ENCODE assay signal across 8 cellular contexts in genomic region chr12:2179953-2180736, GRCh38.
DNase-seq lines count a peak whose midpoint lies in the region; ATAC-seq, FAIRE-seq and TF ChIP-seq lines count a peak whose summit lies in the region.

No MANE protein-coding gene starts in this region.

- H2BK120ac ChIP-seq in IMR-90 (ENCODE audit: low read depth, low read length): peak overlapping the region; percentile 94

- peak overlapping the region; percentile 83 for H3K23ac ChIP-seq in IMR-90 (ENCODE audit: low read depth, low read length)

- peak overlapping the region; percentile 68 for H3K27ac ChIP-seq in IMR-90 (ENCODE audit: insufficient read depth, low read length)
- peak overlapping the region; percentile 78 to 79 for H3K27ac ChIP-seq in coronary artery
- H3K27ac ChIP-seq in lower lobe of right lung: peak overlapping the region; percentile 50
- H3K27ac ChIP-seq in transverse colon: peak overlapping the region; percentile 73 to 87 (median 78)

- H2BK15ac ChIP-seq in IMR-90 (ENCODE audit: low read depth, low read length): peak overlapping the region; percentile 82; the same call in 2 of the 3 replicates

- peaks cover 0 to 21% of the 10 kb centered on the region in 2 experiments; a peak in 2 of 4 replicates for H3K79me1 ChIP-seq in IMR-90 (ENCODE audit: low read depth in 1 of 2, low read length in 2 of 2)

- H3K18ac ChIP-seq in IMR-90 (ENCODE audit: low read depth, low read length): peak overlapping the region; percentile 75

- peak overlapping the region; percentile 67 for H2BK5ac ChIP-seq in IMR-90 (ENCODE audit: low read depth, low read length, poor library complexity, severe bottlenecking)

- TF ChIP-seq EP300 in transverse colon (IDR thresholded peaks at IDR 0.05; ENCODE audit: low read depth): peak; percentile 56

- H3K4ac ChIP-seq in IMR-90 (ENCODE audit: low read depth, low read length): peak overlapping the region; percentile 96

- peak overlapping the region; percentile 98 for H2AK5ac ChIP-seq in IMR-90 (ENCODE audit: low read depth, low read length)

- intact Hi-C loops in IMR-90 (cut with micrococcal nuclease): loop anchor here (1.0 to 5.0 kb wide), 5 partner anchors 69 to 402 kb away; partner anchors contain the start of gene CACNA1C
- intact Hi-C loops in lower lobe of right lung (cut with DNase I): no loop called here
- intact Hi-C loops in transverse colon (cut with DNase I; ENCODE audit: low total_unique reads): loop anchor here (10.0 kb wide), 2 partner anchors 95 to 105 kb away; no protein-coding TSS in a partner anchor

- peak overlapping the region; percentile 58 for H2AFZ ChIP-seq in IMR-90 (replicated peaks; ENCODE audit: low read length, poor library complexity)

- peaks cover 20% of the 10 kb centered on the region for H3K9me1 ChIP-seq in IMR-90 (ENCODE audit: insufficient read depth, low read length)

- H3K36me3 ChIP-seq in IMR-90 (ENCODE audit: control insufficient read depth, insufficient read depth, low read length) (no peaks in the 10 kb centered on the region), lower lobe of right lung (no peaks in the 10 kb centered on the region), transverse colon (no peaks in the 10 kb centered on the region)

- TF ChIP-seq CTCF in IMR-90 (conservative IDR thresholded peaks at IDR 0.05; ENCODE audit: low read depth, low read length) (no peak), coronary artery (IDR thresholded peaks at IDR 0.05) (no peak), lower lobe of right lung (IDR thresholded peaks at IDR 0.05) (no peak), transverse colon (IDR thresholded peaks at IDR 0.05) (no peak), D721Med (IDR thresholded peaks at IDR 0.05; ENCODE audit: insufficient read depth, missing control alignments) (no peak)

- H4K20me1 ChIP-seq in IMR-90 (ENCODE audit: insufficient read depth, low read length): no peaks in the 10 kb centered on the region

- no peak overlapping the region for H3K4me3 ChIP-seq in IMR-90 (ENCODE audit: insufficient read depth, low read depth, low read length)
- no peak overlapping the region for H3K4me3 ChIP-seq in coronary artery
- H3K4me3 ChIP-seq in lower lobe of right lung: no peak overlapping the region
- no peak overlapping the region for H3K4me3 ChIP-seq in transverse colon

- no peak for FAIRE-seq in D721Med (lab: Jason Lieb, UNC)

- DNase-seq in IMR-90 (peak; percentile 98), coronary artery (ENCODE audit: low spot score) (peak; percentile 93), lower lobe of right lung (no peak), transverse colon (peak; percentile 62), D721Med (ENCODE audit: insufficient read length, low spot score) (no peak), DMS53 treated with DMSO at 0.1 percent for 48 hours (lab: John Stamatoyannopoulos, UW; ENCODE audit: unreplicated experiment) (no peak)
- DNase-seq in effector CD8-positive, alpha-beta T cell (lab: John Stamatoyannopoulos, UW): no peak

- peak overlapping the region; percentile 97 for H2BK20ac ChIP-seq in IMR-90 (ENCODE audit: low read depth, low read length)

- POLR2A ChIA-PET in IMR-90 (lab: Charles Lee; ENCODE audit: unreplicated experiment): no interaction called here

- dilution Hi-C loops in IMR-90 (cut with HindIII; ENCODE audit: low sequenced_read_pairs, unreplicated experiment): no loop called here

- peak overlapping the region; percentile 87 for H2AK9ac ChIP-seq in IMR-90 (replicated peaks; ENCODE audit: low read depth, low read length, poor library complexity)

- peak overlapping the region; percentile 8; the same call in 1 of the 2 replicates for H3K9ac ChIP-seq in IMR-90 (ENCODE audit: low read depth, low read length)

- H4K8ac ChIP-seq in IMR-90 (ENCODE audit: low read depth in 2 of 2, low read length in 2 of 2): peak overlapping the region; percentile 28 to 80; a peak in 3 of 4 replicates

- H4K5ac ChIP-seq in IMR-90 (ENCODE audit: low read depth, low read length): peak overlapping the region; percentile 55

- H3K14ac ChIP-seq in IMR-90 (replicated peaks; ENCODE audit: low read depth, low read length): peak overlapping the region; percentile 91

- TF ChIP-seq POLR2A in IMR-90 (IDR thresholded peaks at IDR 0.05; ENCODE audit: low read depth, low read length) (no peak), transverse colon (IDR thresholded peaks at IDR 0.05) (no peak)

- H3K56ac ChIP-seq in IMR-90 (ENCODE audit: extremely low read depth, insufficient read depth, low read length): peak overlapping the region; percentile 72

- H3K27me3 ChIP-seq in IMR-90 (ENCODE audit: control insufficient read depth, insufficient read depth, low read length) (no peaks in the 10 kb centered on the region), lower lobe of right lung (ENCODE audit: low read depth) (no peaks in the 10 kb centered on the region), transverse colon (no peaks in the 10 kb centered on the region)

- in situ Hi-C loops in IMR-90 (cut with MboI; ENCODE audit: low sequenced_read_pairs) (no loop called here), transverse colon (cut with MboI; ENCODE audit: low pct_ligation_motif_present in 1 of 4, low pct_unique_long_range_greater_than_20kb in 1 of 4, low sequenced_read_pairs in 3 of 4) (no loop called here)

- ATAC-seq in IMR-90 (ENCODE audit: low read depth) (peak; percentile 83), lower lobe of right lung (peak; percentile 18 to 42), GM18868 (IDR thresholded peaks at IDR 0.05; ENCODE audit: unreplicated experiment) (no peak)

- 0% methylated on average over 1 of the region's 9 CpGs; no CpG with 5 or more reads in 1 of the 2 experiments for WGBS in IMR-90 (ENCODE audit: extremely low coverage in 2 of 2, insufficient read length in 1 of 2), 2 experiments
- 59 to 62% methylated on average over 5 to 9 of the region's 9 CpGs for WGBS in transverse colon (ENCODE audit: low coverage in 1 of 2), 2 donors

- peak overlapping the region; percentile 11 for H3K4me2 ChIP-seq in IMR-90 (ENCODE audit: low read depth, low read length)

- H3K4me1 ChIP-seq in IMR-90 (ENCODE audit: control insufficient read depth, insufficient read depth, low read length) (peaks cover 24% of the 10 kb centered on the region), lower lobe of right lung (peaks cover 25% of the 10 kb centered on the region), transverse colon (peaks cover 11 to 26% (median 18%) of the 10 kb centered on the region in 4 donors)

- CTCF ChIA-PET in IMR-90 (lab: Yijun Ruan, JAX): interaction anchor here (1.0 kb wide), 1 partner anchor 403 kb away, joined by 3 read pairs; no protein-coding TSS in a partner anchor

- no TSS peak for BruUV-seq in IMR-90 (replicated peaks; lab: Mats Ljungman, UMichigan)

- TF ChIP-seq RAD21 in IMR-90 (IDR thresholded peaks at IDR 0.05; ENCODE audit: low read length): peak; percentile 27; the same call in 1 of the 2 replicates

- peak overlapping the region; percentile 94 for H4K91ac ChIP-seq in IMR-90 (ENCODE audit: insufficient read depth, low read depth, low read length)

- H3K9me3 ChIP-seq in IMR-90 (ENCODE audit: control insufficient read depth, insufficient read depth, low read length) (no peaks in the 10 kb centered on the region), lower lobe of right lung (no peaks in the 10 kb centered on the region), transverse colon (no peaks in the 10 kb centered on the region)

TF ChIP-seq in IMR-90, 13 proteins besides CTCF, POLR2A, EP300 and RAD21:
- TF ChIP-seq NFE2L2 (IDR thresholded peaks at IDR 0.05; ENCODE audit: low read depth, low read length) (no peak), MAZ (IDR thresholded peaks at IDR 0.05; ENCODE audit: borderline replicate concordance, low read depth, low read length) (0 out of 2 replicates have a peak, but pooled peaks have one; percentile 22), CHD1 (IDR thresholded peaks at IDR 0.05; ENCODE audit: low read depth, low read length) (no peak), MAFK (IDR thresholded peaks at IDR 0.05; ENCODE audit: low read depth, low read length) (no peak), BHLHE40 (IDR thresholded peaks at IDR 0.05; ENCODE audit: low read depth, low read length) (peak; percentile 83), SMC3 (IDR thresholded peaks at IDR 0.05; ENCODE audit: low read depth, low read length) (0 out of 2 replicates have a peak, but pooled peaks have one; percentile 8), RCOR1 (IDR thresholded peaks at IDR 0.05; ENCODE audit: insufficient replicate concordance, low read length) (no peak), FOS (IDR thresholded peaks at IDR 0.05; ENCODE audit: low read depth, low read length) (peak; percentile 98)
- TF ChIP-seq, protein P1, sequence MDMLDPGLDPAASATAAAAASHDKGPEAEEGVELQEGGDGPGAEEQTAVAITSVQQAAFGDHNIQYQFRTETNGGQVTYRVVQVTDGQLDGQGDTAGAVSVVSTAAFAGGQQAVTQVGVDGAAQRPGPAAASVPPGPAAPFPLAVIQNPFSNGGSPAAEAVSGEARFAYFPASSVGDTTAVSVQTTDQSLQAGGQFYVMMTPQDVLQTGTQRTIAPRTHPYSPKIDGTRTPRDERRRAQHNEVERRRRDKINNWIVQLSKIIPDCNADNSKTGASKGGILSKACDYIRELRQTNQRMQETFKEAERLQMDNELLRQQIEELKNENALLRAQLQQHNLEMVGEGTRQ (IDR thresholded peaks at IDR 0.05; ENCODE audit: low read depth, low read length): peak; percentile 94

Comparison
In these comparisons a context has a peak if more than half of its experiments do, and no peak if none do; other contexts are left out.
1. DNase-seq: peak in IMR-90 (single experiment), coronary artery (single experiment) and transverse colon (single experiment); none in lower lobe of right lung (single experiment), D721Med (single experiment), DMS53 treated with DMSO at 0.1 percent for 48 hours (single experiment) and effector CD8-positive, alpha-beta T cell (single experiment).
2. Peak in every context shown above with its lines, with median percentiles within 50 percentile points of each other: H3K27ac ChIP-seq.